Comparison of ENCODE assay signal across 1 cellular context in the genomic region with DNA sequence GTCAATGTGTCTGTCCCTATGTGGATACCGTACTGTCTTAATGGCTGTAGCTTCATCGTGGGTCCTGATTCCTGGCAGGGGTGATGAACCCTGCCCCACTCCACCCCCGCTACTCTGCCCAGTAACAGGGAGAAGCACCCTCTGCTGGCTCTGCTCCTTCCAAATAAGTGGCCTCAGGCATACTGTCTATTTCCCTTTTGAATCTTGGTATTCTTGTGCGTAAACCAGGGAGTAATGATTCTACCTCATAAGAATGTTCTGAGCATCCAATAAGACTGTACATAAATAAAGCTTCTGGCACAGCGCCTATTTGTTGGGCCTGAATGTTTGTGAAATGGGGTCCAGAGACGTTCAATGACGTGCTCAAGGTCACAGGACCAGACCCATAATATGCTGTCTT.
TF ChIP-seq lines count a peak whose summit lies in the region.

No MANE protein-coding gene starts in this region.

TF ChIP-seq in HepG2, 621 proteins besides CTCF, POLR2A, EP300 and RAD21 (continued from another document):
- TF ChIP-seq ESRRA (CRISPR knock-in tag; IDR thresholded peaks at IDR 0.05; ENCODE audit: low read depth) (peak; percentile 41; the same call in 1 of the 2 replicates), CHD2 (IDR thresholded peaks at IDR 0.05; ENCODE audit: low read depth, low read length) (no peak)
